ENCODE assay signal across 18 cellular contexts in the genomic region with DNA sequence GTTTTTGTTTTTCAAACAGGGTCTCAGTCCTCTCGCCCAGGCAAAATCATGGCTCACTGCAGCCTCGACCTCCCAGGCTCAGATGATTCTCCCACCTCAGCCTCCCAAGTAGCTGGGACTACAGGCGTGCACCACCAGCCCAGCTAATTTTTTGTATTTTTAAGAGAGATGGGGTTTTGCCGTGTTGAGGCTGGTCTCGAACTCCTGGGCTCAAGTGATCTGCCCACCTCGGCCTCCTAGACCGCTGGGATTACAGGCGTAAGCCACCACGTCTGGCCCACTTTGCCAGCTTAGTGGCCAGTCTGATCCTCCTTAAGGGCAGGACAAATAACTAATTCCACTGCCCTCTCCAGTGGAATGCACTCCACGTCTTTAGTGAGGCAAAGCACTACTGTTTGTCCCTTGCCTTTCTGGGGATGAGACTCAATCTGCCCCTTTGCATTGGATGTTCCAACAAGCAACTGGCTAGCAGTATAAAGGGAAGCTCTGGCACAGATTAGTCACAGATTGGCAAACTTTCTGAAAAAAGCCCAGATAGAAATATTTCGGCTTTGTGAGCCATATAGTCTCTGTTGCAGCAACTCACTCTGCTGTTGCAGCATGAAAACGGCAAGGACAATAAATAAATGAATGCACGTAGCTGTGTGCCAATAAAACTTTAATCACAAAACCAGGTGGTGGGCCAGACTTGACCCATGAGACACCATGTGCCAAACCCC.
DNase-seq lines count a peak whose midpoint lies in the region; ATAC-seq and TF ChIP-seq lines count a peak whose summit lies in the region.
"Had no signal": no experiment of that assay in that cellular context is flagged by ENCODE, and none has a peak within 500 bp of the region (broad histone marks: within the 10 kb centered on the region; RNA-seq: fewer than 3 reads in every experiment).

No MANE protein-coding gene starts in this region.

- no peak overlapping the region for H3K4me3 ChIP-seq in AG10803 (ENCODE audit: low read length)
- H3K4me3 ChIP-seq in endodermal cell (ENCODE audit: low read length): no peak overlapping the region
- H3K4me3 ChIP-seq in osteoblast (ENCODE audit: insufficient read depth, low read length): no peak overlapping the region
- H3K4me3 ChIP-seq: SJCRH30 had no signal

- H3K9ac ChIP-seq in endodermal cell (ENCODE audit: extremely low read depth, low read length, poor library complexity, severe bottlenecking): no peak overlapping the region

- H3K9me3 ChIP-seq in endodermal cell (ENCODE audit: control insufficient read depth, low read length) (peaks cover 22% of the 10 kb centered on the region), osteoblast (ENCODE audit: low read depth, low read length) (peaks cover 5% of the 10 kb centered on the region)
- H3K9me3 ChIP-seq: BE2C had no signal

- H3K27me3 Mint-ChIP-seq in endodermal cell (ENCODE audit: insufficient read depth): no peaks in the 10 kb centered on the region
- H3K27me3 Mint-ChIP-seq: CD4-positive, alpha-beta T cell had no signal

- ATAC-seq in GM21529 (IDR thresholded peaks at IDR 0.05; ENCODE audit: unreplicated experiment) (no peak), GM21423 (IDR thresholded peaks at IDR 0.05; ENCODE audit: unreplicated experiment) (no peak)

- H3K79me2 ChIP-seq in osteoblast (ENCODE audit: insufficient read depth, low read length): no peaks in the 10 kb centered on the region

- H3K4me3 Mint-ChIP-seq in endodermal cell: no peak overlapping the region
- H3K4me3 Mint-ChIP-seq: CD4-positive, alpha-beta T cell had no signal

- DNase-seq in AG10803 (ENCODE audit: low read depth) (peak; percentile 69), HCEC 1CT (peak; percentile 15), endodermal cell (peak; percentile 17), osteoblast (ENCODE audit: insufficient read length, low spot score, missing footprints) (peak; percentile 61), activated gamma-delta T cell treated with Interleukin-2 at 50 U/mL for 16 hours (no peak)
- DNase-seq: BE2C; Calu3; CD4-positive, alpha-beta T cell; DMS53; GOT3; NCI-H1436; NCI-H2029; NCI-H2171; OCI-M1; RPMI8226; SJCRH30 had no signal

- H3K27ac ChIP-seq in endodermal cell (ENCODE audit: low read depth, low read length): no peak overlapping the region
- H3K27ac ChIP-seq in osteoblast (ENCODE audit: low read depth, low read length): peak overlapping the region; percentile 47
- H3K27ac ChIP-seq: SJCRH30 had no signal

- no peaks in the 10 kb centered on the region for H4K20me1 ChIP-seq in osteoblast (ENCODE audit: insufficient read depth, low read length)

- no peak overlapping the region for H3K27ac Mint-ChIP-seq in endodermal cell
- H3K27ac Mint-ChIP-seq: CD4-positive, alpha-beta T cell had no signal

- H3K4me1 Mint-ChIP-seq in endodermal cell: peaks cover 15% of the 10 kb centered on the region

- H2AFZ ChIP-seq in osteoblast (ENCODE audit: low read length): no peak overlapping the region

- H3K36me3 Mint-ChIP-seq in endodermal cell (ENCODE audit: low read depth): no peaks in the 10 kb centered on the region

- no peak overlapping the region for H3K4me2 ChIP-seq in osteoblast (ENCODE audit: insufficient read depth, low read length)

- H3K4me1 ChIP-seq in endodermal cell (ENCODE audit: control insufficient read depth, insufficient read depth, low read length) (peaks cover 10% of the 10 kb centered on the region), osteoblast (ENCODE audit: insufficient read depth, low read length) (peaks cover 71% of the 10 kb centered on the region)
- H3K4me1 ChIP-seq: BE2C had no signal

- TF ChIP-seq CTCF in AG10803 (conservative IDR thresholded peaks at IDR 0.05; ENCODE audit: low read length): no peak
- no peak for TF ChIP-seq CTCF in endodermal cell (conservative IDR thresholded peaks at IDR 0.05)
- no peak for TF ChIP-seq CTCF in osteoblast (IDR thresholded peaks at IDR 0.05; ENCODE audit: extremely low read depth, low read depth, low read length)

- H3K36me3 ChIP-seq in endodermal cell (ENCODE audit: control insufficient read depth, insufficient read depth, low read length): no peaks in the 10 kb centered on the region
- H3K36me3 ChIP-seq in osteoblast (ENCODE audit: insufficient read depth, low read length): no peaks in the 10 kb centered on the region
- H3K36me3 ChIP-seq: BE2C had no signal

- H3K9me3 Mint-ChIP-seq in endodermal cell: peaks cover 11% of the 10 kb centered on the region

- 84 to 88% methylated on average over 12 to 13 of the region's 13 CpGs for WGBS in endodermal cell (ENCODE audit: insufficient coverage in 1 of 2, insufficient read length in 1 of 2), 2 experiments

- H3K27me3 ChIP-seq in endodermal cell (ENCODE audit: control insufficient read depth, insufficient read depth, low read length, poor library complexity, severe bottlenecking) (no peaks in the 10 kb centered on the region), osteoblast (ENCODE audit: insufficient read depth, low read length) (no peaks in the 10 kb centered on the region)
- H3K27me3 ChIP-seq: BE2C, SJCRH30 had no signal
